8 cellular contexts compared by ENCODE assay signal in genomic region chr9:114385412-114386181, GRCh38. TPM values are rescaled to one million over a fixed set of nuclear protein-coding genes. Genes with fewer than 3 reads are reported as not detected.
DNase-seq lines count a peak whose midpoint lies in the region; ATAC-seq and TF ChIP-seq lines count a peak whose summit lies in the region.

No MANE protein-coding gene starts in this region.

- TF ChIP-seq POLR2A in GM18951 (IDR thresholded peaks at IDR 0.05; ENCODE audit: extremely low read depth, insufficient read depth, insufficient read length), result peak; percentile 86

- no peaks in the 10 kb centered on the region for H3K9me3 ChIP-seq in right cardiac atrium (ENCODE audit: control insufficient read depth, low read length)

- no peaks in the 10 kb centered on the region for H3K9me3 Mint-ChIP-seq in activated naive CD8-positive, alpha-beta T cell treated with anti-CD3 and anti-CD28 coated beads for 36 hours

- 65% methylated on average over 11 of the region's 11 CpGs for WGBS in right cardiac atrium

- peaks cover 15% of the 10 kb centered on the region for H3K4me1 ChIP-seq in right cardiac atrium (ENCODE audit: control insufficient read depth, insufficient read depth, low read length)

- intact Hi-C loops in right cardiac atrium (cut with DNase I), result no loop called here

- H3K4me3 Mint-ChIP-seq in activated naive CD8-positive, alpha-beta T cell treated with anti-CD3 and anti-CD28 coated beads for 36 hours, result peak overlapping the region; percentile 98

- H3K27me3 ChIP-seq in right cardiac atrium (ENCODE audit: control insufficient read depth, insufficient read depth), result no peaks in the 10 kb centered on the region

- H3K4me1 Mint-ChIP-seq in activated naive CD8-positive, alpha-beta T cell treated with anti-CD3 and anti-CD28 coated beads for 36 hours, result peaks cover 55% of the 10 kb centered on the region

- ATAC-seq in HG03175 (IDR thresholded peaks at IDR 0.05; ENCODE audit: unreplicated experiment), result peak; percentile 88
- peak; percentile 10 to 40 for ATAC-seq in right cardiac atrium

- no peak overlapping the region for H3K4me3 ChIP-seq in right cardiac atrium (ENCODE audit: low read length)
- H3K4me3 ChIP-seq in skin epidermis, result peak overlapping the region in 6 of 7 experiments; percentile 41 to 57 (median 46)

- H3K27me3 Mint-ChIP-seq in activated naive CD8-positive, alpha-beta T cell treated with anti-CD3 and anti-CD28 coated beads for 36 hours, result peaks cover 3% of the 10 kb centered on the region

- H3K36me3 Mint-ChIP-seq in activated naive CD8-positive, alpha-beta T cell treated with anti-CD3 and anti-CD28 coated beads for 36 hours, result peaks cover 91% of the 10 kb centered on the region

- in situ Hi-C loops in GM18951 (cut with MboI; ENCODE audit: low sequenced_read_pairs, unreplicated experiment), result no loop called here

- peak overlapping the region; percentile 99 for H3K27ac Mint-ChIP-seq in activated naive CD8-positive, alpha-beta T cell treated with anti-CD3 and anti-CD28 coated beads for 36 hours

- H3K27ac ChIP-seq in right cardiac atrium (ENCODE audit: low read length) (peak overlapping the region; percentile 78), skin epidermis (peak overlapping the region; percentile 16 to 99 (median 88))

- DNase-seq in SKM-1 treated with dmso at 0.1 percent for 144 hours (lab: John Stamatoyannopoulos, UW; ENCODE audit: unreplicated experiment) (peak; percentile 87), right cardiac atrium (peak; percentile 68 to 83 (median 74)), NCI-H187 treated with DMSO at 0.1 percent for 48 hours (lab: John Stamatoyannopoulos, UW) (no peak), NCI-H2196 treated with DMSO at 0.1 percent for 48 hours (lab: John Stamatoyannopoulos, UW; ENCODE audit: unreplicated experiment) (no peak)
- DNase-seq in activated naive CD8-positive, alpha-beta T cell treated with anti-CD3 and anti-CD28 coated beads for 36 hours, result peak; percentile 90

RNA-seq across cellular contexts. Expression of gene AKNA, which starts 2.2 kb away (rescaled TPM):
- 100 to 1,000 TPM; 129 to 130 TPM for total RNA-seq in activated naive CD8-positive, alpha-beta T cell treated with anti-CD3 and anti-CD28 coated beads for 36 hours
- total RNA-seq in right cardiac atrium, result 10 to 100 TPM in 1 of 4 donors, 1 to 10 TPM in 3; 8.8 to 10.3 (median 8.9) TPM
- polyA plus RNA-seq in right cardiac atrium, result 8.4 TPM

RNA-seq across cellular contexts. Expression of gene ORM2, which starts 55.9 kb away (rescaled TPM):
- total RNA-seq in activated naive CD8-positive, alpha-beta T cell treated with anti-CD3 and anti-CD28 coated beads for 36 hours, result not detected
- total RNA-seq in right cardiac atrium, result not detected
- 0.27 TPM for polyA plus RNA-seq in right cardiac atrium

Comparison
In these comparisons a context has a peak if more than half of its experiments do, and no peak if none do; other contexts are left out.
1. DNase-seq: peak in SKM-1 treated with dmso at 0.1 percent for 144 hours (single experiment), activated naive CD8-positive, alpha-beta T cell treated with anti-CD3 and anti-CD28 coated beads for 36 hours (single experiment) and right cardiac atrium (3 of 3); none in NCI-H187 treated with DMSO at 0.1 percent for 48 hours (single experiment) and NCI-H2196 treated with DMSO at 0.1 percent for 48 hours (single experiment).
2. RNA of gene AKNA, which starts 2.2 kb away (total RNA-seq): 129 to 130 TPM in activated naive CD8-positive, alpha-beta T cell treated with anti-CD3 and anti-CD28 coated beads for 36 hours; 8.8 to 10.3 TPM in right cardiac atrium; every median in the first group is over 10 times any median in the second.